ENCODE assay signal across 8 cellular contexts in genomic region chr19:54209748-54210494, GRCh38. TPM values are rescaled to one million over a fixed set of nuclear protein-coding genes. Genes with fewer than 3 reads are reported as not detected.
DNase-seq lines count a peak whose midpoint lies in the region; ATAC-seq and TF ChIP-seq lines count a peak whose summit lies in the region.

No MANE protein-coding gene starts in this region.

- peak overlapping the region; percentile 0 for H3K4me3 ChIP-seq in CD8-positive, alpha-beta memory T cell (ENCODE audit: low read length)
- H3K4me3 ChIP-seq in Jurkat, Clone E6-1 (ENCODE audit: low read length): no peak overlapping the region
- no peak overlapping the region for H3K4me3 ChIP-seq in PC-9
- no peak overlapping the region for H3K4me3 ChIP-seq in skeletal muscle satellite cell (ENCODE audit: low read length)

- intact Hi-C loops in PC-9 (cut with micrococcal nuclease; ENCODE audit: unreplicated experiment) (no loop called here), MCF 10A (cut with micrococcal nuclease) (no loop called here)

- H3K79me2 ChIP-seq in PC-9 (ENCODE audit: low read depth): peaks cover 20% of the 10 kb centered on the region

- H3K9me2 ChIP-seq in PC-9 (ENCODE audit: insufficient read depth): no peaks in the 10 kb centered on the region

- ATAC-seq in GM21737 (IDR thresholded peaks at IDR 0.05; ENCODE audit: unreplicated experiment): no peak

- peaks cover 30% of the 10 kb centered on the region for H3K36me3 ChIP-seq in CD8-positive, alpha-beta memory T cell (ENCODE audit: insufficient read depth, low read length)
- H3K36me3 ChIP-seq in PC-9 (ENCODE audit: low read depth) (peaks cover 22% of the 10 kb centered on the region), skeletal muscle satellite cell (ENCODE audit: insufficient read depth, low read length) (peaks cover 45% of the 10 kb centered on the region)

- no peaks in the 10 kb centered on the region for H3K9me3 ChIP-seq in CD8-positive, alpha-beta memory T cell (ENCODE audit: low read length)
- no peaks in the 10 kb centered on the region for H3K9me3 ChIP-seq in PC-9 (ENCODE audit: insufficient read depth, low read depth)
- no peaks in the 10 kb centered on the region for H3K9me3 ChIP-seq in skeletal muscle satellite cell (replicated peaks; ENCODE audit: low read length)

- H3F3A ChIP-seq in PC-9 (ENCODE audit: insufficient read depth, low read depth): peaks cover 57% of the 10 kb centered on the region

- peaks cover 63% of the 10 kb centered on the region for H3K4me1 ChIP-seq in CD8-positive, alpha-beta memory T cell (ENCODE audit: insufficient read depth, low read length)
- H3K4me1 ChIP-seq in PC-9 (replicated peaks; ENCODE audit: insufficient read depth): peaks cover 34% of the 10 kb centered on the region
- H3K4me1 ChIP-seq in skeletal muscle satellite cell (ENCODE audit: control insufficient read depth, insufficient read depth, low read length): peaks cover 31% of the 10 kb centered on the region

- H3K27ac ChIP-seq in CD8-positive, alpha-beta memory T cell (ENCODE audit: low read depth, low read length): peak overlapping the region; percentile 57
- H3K27ac ChIP-seq in PC-9: peak overlapping the region; percentile 60

- POLR2A ChIA-PET in CD8-positive, alpha-beta memory T cell (lab: Charles Lee): interaction anchor here (1.1 to 1.2 kb wide), 2 partner anchors 21 to 50 kb away, joined by 4 to 5 read pairs; partner anchors contain the start of genes LENG1 and MBOAT7
- POLR2A ChIA-PET in PC-9 (lab: Charles Lee; ENCODE audit: unreplicated experiment) (interaction anchor here (0.6 to 0.7 kb wide), 3 partner anchors 51 to 405 kb away, joined by 3 to 9 read pairs (median 3); no protein-coding TSS in a partner anchor), MCF 10A (lab: Yijun Ruan, JAX) (interaction anchor here (0.7 to 13.2 kb wide), 8 partner anchors 9 to 239 kb away, joined by 3 to 324 read pairs (median 4); partner anchors contain the start of genes LENG1, LENG8, MBOAT7 and RPS9)

- H4K20me1 ChIP-seq in PC-9 (ENCODE audit: insufficient read depth): peaks cover 49% of the 10 kb centered on the region

- peaks cover 43 to 66% (median 53%) of the 10 kb centered on the region in 3 donors for H3K4me1 Mint-ChIP-seq in CD8-positive, alpha-beta memory T cell
- peaks cover 40% of the 10 kb centered on the region for H3K4me1 Mint-ChIP-seq in MCF 10A (ENCODE audit: insufficient read depth, unreplicated experiment)

- no TSS peak for BruUV-seq in PC-9 (replicated peaks; lab: Mats Ljungman, UMichigan)
- no TSS peak for BruUV-seq in MCF 10A (replicated peaks; lab: Mats Ljungman, UMichigan)

- H3K4me2 ChIP-seq in PC-9 (peak overlapping the region; percentile 50), skeletal muscle satellite cell (ENCODE audit: low read length) (peak overlapping the region; percentile 32)

- peak overlapping the region; percentile 78 to 99 (median 96) for H3K27ac Mint-ChIP-seq in CD8-positive, alpha-beta memory T cell
- peak overlapping the region; percentile 87 for H3K27ac Mint-ChIP-seq in MCF 10A (ENCODE audit: low read depth, unreplicated experiment)

- peak overlapping the region; percentile 28 for H3K9ac ChIP-seq in skeletal muscle satellite cell (ENCODE audit: low read depth, low read length)

- no peaks in the 10 kb centered on the region for H3K9me3 Mint-ChIP-seq in CD8-positive, alpha-beta memory T cell
- H3K9me3 Mint-ChIP-seq in MCF 10A (ENCODE audit: unreplicated experiment): no peaks in the 10 kb centered on the region

- CTCF ChIA-PET in CD8-positive, alpha-beta memory T cell (lab: Charles Lee): interaction anchor here (1.2 kb wide), 1 partner anchor 21 kb away, joined by 3 read pairs; the partner anchor contains the start of gene MBOAT7
- CTCF ChIA-PET in PC-9 (lab: Charles Lee) (interaction anchor here (0.5 kb wide), 1 partner anchor 117 kb away, joined by 3 read pairs; no protein-coding TSS in a partner anchor), MCF 10A (lab: Yijun Ruan, JAX) (interaction anchor here (0.6 to 1.4 kb wide), 4 partner anchors 22 to 1496 kb away, joined by 3 to 6 read pairs (median 3); no protein-coding TSS in a partner anchor)

- no peak for TF ChIP-seq CTCF in PC-9 (conservative IDR thresholded peaks at IDR 0.05)
- TF ChIP-seq CTCF in MCF 10A (IDR thresholded peaks at IDR 0.05; ENCODE audit: unreplicated experiment): no peak

- no peaks in the 10 kb centered on the region for H3K27me3 ChIP-seq in CD8-positive, alpha-beta memory T cell (ENCODE audit: insufficient read depth, low read length, poor library complexity, severe bottlenecking)
- H3K27me3 ChIP-seq in PC-9 (ENCODE audit: insufficient read depth, low read depth) (no peaks in the 10 kb centered on the region), skeletal muscle satellite cell (ENCODE audit: control insufficient read depth, insufficient read depth, low read length) (no peaks in the 10 kb centered on the region)

- peak overlapping the region; percentile 35 to 87 (median 72) for H3K4me3 Mint-ChIP-seq in CD8-positive, alpha-beta memory T cell
- H3K4me3 Mint-ChIP-seq in MCF 10A (ENCODE audit: unreplicated experiment): peak overlapping the region; percentile 55

- DNase-seq in CD8-positive, alpha-beta memory T cell: peak in 2 of 5 donors; percentile 21 to 67
- DNase-seq in Jurkat, Clone E6-1 (ENCODE audit: low read depth, low spot score): peak; percentile 57
- DNase-seq in PC-9 (peak; percentile 95 to 96), MCF 10A (ENCODE audit: unreplicated experiment) (peak; percentile 100), iris pigment epithelial cell (ENCODE audit: low read depth) (peak; percentile 99), GM19238 (ENCODE audit: insufficient read length, low spot score) (no peak)

- peaks cover 0 to 41% (median 6%) of the 10 kb centered on the region in 3 donors for H3K36me3 Mint-ChIP-seq in CD8-positive, alpha-beta memory T cell
- peaks cover 67% of the 10 kb centered on the region for H3K36me3 Mint-ChIP-seq in MCF 10A (ENCODE audit: insufficient read depth, unreplicated experiment)

- no peak overlapping the region for H2AFZ ChIP-seq in PC-9

- no peaks in the 10 kb centered on the region for H3K27me3 Mint-ChIP-seq in CD8-positive, alpha-beta memory T cell
- H3K27me3 Mint-ChIP-seq in MCF 10A (ENCODE audit: insufficient read depth, unreplicated experiment): no peaks in the 10 kb centered on the region

RNA-seq across cellular contexts. Expression of gene RPS9, which starts 9.3 kb away (rescaled TPM):
- 1,000 to 10,000 TPM; 1,621 to 1,723 TPM for total RNA-seq in CD8-positive, alpha-beta memory T cell
- 824 TPM for polyA plus RNA-seq in CD8-positive, alpha-beta memory T cell
- polyA plus RNA-seq in Jurkat, Clone E6-1 (2012; ENCODE audit: insufficient read depth, insufficient read length): 2,252 TPM
- total RNA-seq in PC-9 (2021) (1,266 and 1,888 TPM in 2 replicates), MCF 10A (2022) (1,356 and 1,735 TPM in 2 replicates)
- total RNA-seq in skeletal muscle satellite cell (2012; rRNA removed): 1,398 and 1,979 TPM in 2 replicates

RNA-seq across cellular contexts. Expression of gene LILRB3, which starts 12.9 kb away (rescaled TPM):
- 1 to 10 TPM in 1 of 2 experiments, under 1 TPM in 1; 0.48 to 1.2 TPM for total RNA-seq in CD8-positive, alpha-beta memory T cell
- 0.49 TPM for polyA plus RNA-seq in CD8-positive, alpha-beta memory T cell
- not detected for polyA plus RNA-seq in Jurkat, Clone E6-1 (2012; ENCODE audit: insufficient read depth, insufficient read length)
- not detected in 2 replicates for total RNA-seq in PC-9 (2021)
- not detected in 2 replicates for total RNA-seq in MCF 10A (2022)
- under 0.01 and 0.25 TPM in 2 replicates for total RNA-seq in skeletal muscle satellite cell (2012; rRNA removed)

RNA-seq across cellular contexts. Expression of gene TSEN34, which starts 18.8 kb away (rescaled TPM):
- 10 to 100 TPM; 22.4 to 24.6 TPM for total RNA-seq in CD8-positive, alpha-beta memory T cell
- 38.2 TPM for polyA plus RNA-seq in CD8-positive, alpha-beta memory T cell
- 20.6 TPM for polyA plus RNA-seq in Jurkat, Clone E6-1 (2012; ENCODE audit: insufficient read depth, insufficient read length)
- total RNA-seq in PC-9 (2021) (134 and 162 TPM in 2 replicates), MCF 10A (2022) (28.0 and 40.1 TPM in 2 replicates)
- total RNA-seq in skeletal muscle satellite cell (2012; rRNA removed): 83.1 and 83.4 TPM in 2 replicates

RNA-seq across cellular contexts. Expression of gene MBOAT7, which starts 20.5 kb away (rescaled TPM):
- 100 to 1,000 TPM in 1 of 2 experiments, 10 to 100 TPM in 1; 98.7 to 114 TPM for total RNA-seq in CD8-positive, alpha-beta memory T cell
- 21.9 TPM for polyA plus RNA-seq in CD8-positive, alpha-beta memory T cell
- polyA plus RNA-seq in Jurkat, Clone E6-1 (2012; ENCODE audit: insufficient read depth, insufficient read length): 50.3 TPM
- total RNA-seq in PC-9 (2021) (488 and 494 TPM in 2 replicates), MCF 10A (2022) (43.8 and 49.5 TPM in 2 replicates)
- total RNA-seq in skeletal muscle satellite cell (2012; rRNA removed): 17.2 and 26.6 TPM in 2 replicates

RNA-seq across cellular contexts. Expression of gene LILRA6, which starts 32.7 kb away (rescaled TPM):
- under 1 TPM; 0.37 to 0.42 TPM for total RNA-seq in CD8-positive, alpha-beta memory T cell
- polyA plus RNA-seq in CD8-positive, alpha-beta memory T cell: 0.45 TPM
- not detected for polyA plus RNA-seq in Jurkat, Clone E6-1 (2012; ENCODE audit: insufficient read depth, insufficient read length)
- total RNA-seq in PC-9 (2021) (not detected in 2 replicates), MCF 10A (2022) (not detected in 2 replicates)
- not detected in 2 replicates for total RNA-seq in skeletal muscle satellite cell (2012; rRNA removed)
